ENCODE assay signal across 16 cellular contexts in genomic region chr4:25727711-25728493, GRCh38.
DNase-seq lines count a peak whose midpoint lies in the region; ATAC-seq, FAIRE-seq and TF ChIP-seq lines count a peak whose summit lies in the region.
"Had no signal": no experiment of that assay in that cellular context is flagged by ENCODE, and none has a peak within 500 bp of the region (broad histone marks: within the 10 kb centered on the region; RNA-seq: fewer than 3 reads in every experiment).

No MANE protein-coding gene starts in this region.

- ATAC-seq in HG02571 (IDR thresholded peaks at IDR 0.05; ENCODE audit: unreplicated experiment) (peak; percentile 71), HG03025 (IDR thresholded peaks at IDR 0.05; ENCODE audit: low FRiP score, unreplicated experiment) (no peak)
- no peak for ATAC-seq in CD4-positive, alpha-beta T cell (ENCODE audit: poor library complexity)
- ATAC-seq: body of pancreas, left colon had no signal

- POLR2A ChIA-PET in CD4-positive, alpha-beta T cell (lab: Charles Lee): no interaction called here

- CTCF ChIA-PET in CD4-positive, alpha-beta T cell (lab: Charles Lee): no interaction called here

- H3K27ac Mint-ChIP-seq in nephron progenitor cell: peak overlapping the region; percentile 97
- H3K27ac Mint-ChIP-seq in CD4-positive, alpha-beta T cell: no peak overlapping the region
- H3K27ac Mint-ChIP-seq: activated naive CD4-positive, alpha-beta T cell treated with anti-CD3 and anti-CD28 coated beads, Interleukin-2, amount 50 U/mL, for 24 hours; H9 had no signal

- peaks cover 8% of the 10 kb centered on the region for H3K27me3 Mint-ChIP-seq in nephron progenitor cell (ENCODE audit: low read depth, poor library complexity)
- no peaks in the 10 kb centered on the region for H3K27me3 Mint-ChIP-seq in CD4-positive, alpha-beta T cell
- H3K27me3 Mint-ChIP-seq: activated naive CD4-positive, alpha-beta T cell treated with anti-CD3 and anti-CD28 coated beads, Interleukin-2, amount 50 U/mL, for 24 hours had no signal

- no peak overlapping the region for H3K4me3 ChIP-seq in suprapubic skin
- H3K4me3 ChIP-seq: body of pancreas, esophagus muscularis mucosa had no signal

- TF ChIP-seq EP300 in suprapubic skin (IDR thresholded peaks at IDR 0.05): no peak

- DNase-seq in GM18507 (ENCODE audit: extremely low spot score, insufficient read length, low read depth) (peak; percentile 25), NCI-H345 (lab: John Stamatoyannopoulos, UW) (peak; percentile 31), nephron progenitor cell (peak; percentile 35), suprapubic skin (ENCODE audit: low spot score in 2 of 2) (no peak)
- no peak for DNase-seq in CD4-positive, alpha-beta T cell
- DNase-seq: activated CD4-positive, alpha-beta T cell treated with anti-CD3 and anti-CD28 coated beads for 1 hour; activated CD8-positive, alpha-beta memory T cell treated with anti-CD3 and anti-CD28 coated beads, Interleukin-2, amount 50 U/mL, for 48 hours; body of pancreas; H9; left colon; T-helper 2 cell had no signal

- H3K27ac ChIP-seq in CD4-positive, alpha-beta T cell (ENCODE audit: low read depth, low read length): no peak overlapping the region
- H3K27ac ChIP-seq in suprapubic skin: no peak overlapping the region
- H3K27ac ChIP-seq: body of pancreas, C4-2B, esophagus muscularis mucosa had no signal

- H3K4me3 Mint-ChIP-seq in nephron progenitor cell: peak overlapping the region; percentile 39
- H3K4me3 Mint-ChIP-seq in CD4-positive, alpha-beta T cell: no peak overlapping the region
- H3K4me3 Mint-ChIP-seq: activated naive CD4-positive, alpha-beta T cell treated with anti-CD3 and anti-CD28 coated beads, Interleukin-2, amount 50 U/mL, for 24 hours; H9 had no signal

- no peak for TF ChIP-seq POLR2A in suprapubic skin (IDR thresholded peaks at IDR 0.05)

- FAIRE-seq in GM18507 (lab: Jason Lieb, UNC): peak; percentile 80

- no peaks in the 10 kb centered on the region for H3K27me3 ChIP-seq in CD4-positive, alpha-beta T cell (ENCODE audit: control insufficient read depth, insufficient read depth, low read length)
- H3K27me3 ChIP-seq in suprapubic skin: no peaks in the 10 kb centered on the region
- H3K27me3 ChIP-seq: body of pancreas, esophagus muscularis mucosa had no signal

- H3K9me3 Mint-ChIP-seq in nephron progenitor cell: peaks cover 10% of the 10 kb centered on the region
- no peaks in the 10 kb centered on the region for H3K9me3 Mint-ChIP-seq in CD4-positive, alpha-beta T cell
- H3K9me3 Mint-ChIP-seq: activated naive CD4-positive, alpha-beta T cell treated with anti-CD3 and anti-CD28 coated beads, Interleukin-2, amount 50 U/mL, for 24 hours; H9 had no signal

- intact Hi-C loops in CD4-positive, alpha-beta T cell (cut with DNase I, micrococcal nuclease): no loop called here

- WGBS in suprapubic skin: 85% methylated on average over 9 of the region's 9 CpGs

- H3K4me1 Mint-ChIP-seq in nephron progenitor cell: peaks cover 56% of the 10 kb centered on the region
- H3K4me1 Mint-ChIP-seq in CD4-positive, alpha-beta T cell (ENCODE audit: low read depth): no peaks in the 10 kb centered on the region
- H3K4me1 Mint-ChIP-seq: activated naive CD4-positive, alpha-beta T cell treated with anti-CD3 and anti-CD28 coated beads, Interleukin-2, amount 50 U/mL, for 24 hours; H9 had no signal

- H3K36me3 ChIP-seq in suprapubic skin: no peaks in the 10 kb centered on the region
- H3K36me3 ChIP-seq: esophagus muscularis mucosa had no signal

- no peaks in the 10 kb centered on the region for H3K9me3 ChIP-seq in CD4-positive, alpha-beta T cell (ENCODE audit: control insufficient read depth, low read length)
- H3K9me3 ChIP-seq in suprapubic skin: no peaks in the 10 kb centered on the region
- H3K9me3 ChIP-seq: body of pancreas, esophagus muscularis mucosa had no signal

- TF ChIP-seq CTCF in nephron progenitor cell (IDR thresholded peaks at IDR 0.05) (no peak), suprapubic skin (IDR thresholded peaks at IDR 0.05) (no peak)
- no peak for TF ChIP-seq CTCF in CD4-positive, alpha-beta T cell (IDR thresholded peaks at IDR 0.05)

- H3K36me3 Mint-ChIP-seq in nephron progenitor cell (ENCODE audit: low read depth): no peaks in the 10 kb centered on the region
- H3K36me3 Mint-ChIP-seq in CD4-positive, alpha-beta T cell (ENCODE audit: low read depth): no peaks in the 10 kb centered on the region
- H3K36me3 Mint-ChIP-seq: activated naive CD4-positive, alpha-beta T cell treated with anti-CD3 and anti-CD28 coated beads, Interleukin-2, amount 50 U/mL, for 24 hours had no signal

- H3K4me1 ChIP-seq in suprapubic skin: no peaks in the 10 kb centered on the region
- H3K4me1 ChIP-seq: body of pancreas, esophagus muscularis mucosa had no signal

Comparison
In these comparisons a context has a peak if more than half of its experiments do, and no peak if none do; other contexts are left out.
1. DNase-seq: peak in GM18507 (single experiment), NCI-H345 (single experiment) and nephron progenitor cell (single experiment); none in CD4-positive, alpha-beta T cell (0 of 10) and suprapubic skin (0 of 2).